ENCODE assay signal across 1 cellular context in the genomic region with DNA sequence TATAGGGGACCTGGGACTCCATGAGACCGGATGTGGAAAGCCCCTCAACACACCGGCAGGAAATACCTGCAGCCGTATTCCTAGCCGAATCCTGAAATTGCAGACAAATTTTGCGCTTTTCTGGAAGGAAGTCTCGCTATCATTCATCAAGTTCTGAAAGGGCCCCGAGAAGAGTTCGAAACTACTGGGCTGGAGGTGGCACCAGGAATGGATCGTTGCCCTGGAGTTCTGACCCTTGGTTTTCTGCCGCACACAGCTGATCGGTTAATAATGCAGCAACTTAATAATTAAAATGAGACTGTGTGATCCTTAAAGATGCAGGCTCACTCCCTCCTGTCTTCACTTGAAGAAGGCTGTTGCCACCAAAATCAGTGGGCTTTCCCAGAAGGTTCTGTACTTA.
TF ChIP-seq lines count a peak whose summit lies in the region.

No MANE protein-coding gene starts in this region.

TF ChIP-seq in H1, 55 proteins besides CTCF, POLR2A, EP300 and RAD21 (continued from another document):
- TF ChIP-seq CREB1 (IDR thresholded peaks at IDR 0.05) (no peak), CEBPB (IDR thresholded peaks at IDR 0.05; ENCODE audit: low read depth, low read length) (no peak), ZNF274 (IDR thresholded peaks at IDR 0.05; ENCODE audit: borderline replicate concordance, extremely low read depth, low read length) (no peak), CTBP2 (IDR thresholded peaks at IDR 0.05; ENCODE audit: borderline replicate concordance, insufficient read depth, insufficient read length, low read length) (no peak)
